1 cellular context compared by ENCODE assay signal in the genomic region with DNA sequence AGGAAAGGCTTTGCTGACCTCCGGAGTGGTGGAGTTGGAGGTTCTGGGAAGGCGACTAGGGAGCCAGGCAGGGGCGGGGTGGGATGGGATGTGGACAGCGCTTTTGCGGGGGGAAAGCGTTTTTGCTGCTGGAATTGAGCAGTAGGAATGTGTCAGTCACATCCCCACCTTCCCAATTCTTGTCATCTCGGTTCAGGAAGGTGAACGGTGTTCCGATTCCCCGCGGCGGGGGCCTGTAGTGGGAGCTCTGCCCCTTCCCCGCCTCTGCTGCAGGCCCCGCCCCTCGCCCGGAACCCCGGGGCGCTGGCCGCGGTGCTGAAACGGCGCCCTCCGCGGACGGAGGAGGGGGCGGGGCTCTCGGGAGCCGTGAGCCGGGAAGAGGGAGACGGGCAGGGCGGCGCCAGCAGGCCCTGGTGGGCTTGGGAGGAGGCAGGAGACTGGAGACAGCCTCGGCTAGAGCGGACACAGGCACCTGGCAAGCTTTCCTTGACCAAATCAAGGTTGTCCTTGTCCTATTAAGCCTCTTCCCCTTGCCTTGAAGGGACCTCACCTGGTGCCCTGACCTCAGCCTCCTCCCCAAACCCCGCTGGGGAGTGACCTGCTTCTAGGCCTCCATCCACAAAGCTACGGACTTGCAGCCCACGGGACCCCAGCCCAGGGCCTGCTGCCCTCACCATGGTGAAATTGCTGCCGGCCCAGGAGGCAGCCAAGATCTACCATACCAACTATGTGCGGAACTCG.
TF ChIP-seq lines count a peak whose summit lies in the region.

Gene LHFPL5 (plus strand): TSS at position 357 of the 741 bp plus-strand sequence. CDS start 319 bp downstream, at position 676.

TF ChIP-seq in HepG2, 621 proteins besides CTCF, POLR2A, EP300 and RAD21 (continued from another document and continues in another):
- peak; percentile 94; the same call in 1 of the 2 replicates for TF ChIP-seq THAP7 (CRISPR knock-in tag; IDR thresholded peaks at IDR 0.05)
- TF ChIP-seq MXD4 (CRISPR knock-in tag; IDR thresholded peaks at IDR 0.05) = peak; percentile 98
- peak; percentile 65; the same call in 1 of the 2 replicates for TF ChIP-seq GRHL1 (CRISPR knock-in tag; conservative IDR thresholded peaks at IDR 0.05)
- TF ChIP-seq ZNF17 (CRISPR knock-in tag; IDR thresholded peaks at IDR 0.05) = peak; percentile 95
- TF ChIP-seq ZNF343 (CRISPR knock-in tag; IDR thresholded peaks at IDR 0.05) = peak; percentile 83; the same call in 1 of the 2 replicates
- no peak for TF ChIP-seq ZNF143 (CRISPR knock-in tag; IDR thresholded peaks at IDR 0.05)
- TF ChIP-seq DDIT3 (CRISPR knock-in tag; IDR thresholded peaks at IDR 0.05) = 0 out of 2 replicates have a peak, but pooled peaks have one; percentile 66
- TF ChIP-seq ZBTB40 (IDR thresholded peaks at IDR 0.05) = no peak
- peak; percentile 94 for TF ChIP-seq ZBTB40 (CRISPR knock-in tag; IDR thresholded peaks at IDR 0.05)
- peak; percentile 98 for TF ChIP-seq ZNF331 (CRISPR knock-in tag; IDR thresholded peaks at IDR 0.05)
- TF ChIP-seq ZUFSP (CRISPR knock-in tag; IDR thresholded peaks at IDR 0.05; ENCODE audit: borderline replicate concordance) = no peak
- peak; percentile 100 for TF ChIP-seq IKZF4 (CRISPR knock-in tag; IDR thresholded peaks at IDR 0.05; ENCODE audit: borderline replicate concordance, low read depth, not compliant biosample characterization)
- no peak for TF ChIP-seq ZMAT5 (CRISPR knock-in tag; IDR thresholded peaks at IDR 0.05; ENCODE audit: borderline replicate concordance, low read depth)
- TF ChIP-seq ARID2 (CRISPR knock-in tag; IDR thresholded peaks at IDR 0.05; ENCODE audit: borderline replicate concordance) = peak; percentile 96
- TF ChIP-seq ZNF83 (CRISPR knock-in tag; IDR thresholded peaks at IDR 0.05; ENCODE audit: borderline replicate concordance) = peak; percentile 98
- peak; percentile 97 for TF ChIP-seq MLXIP (CRISPR knock-in tag; IDR thresholded peaks at IDR 0.05; ENCODE audit: borderline replicate concordance)
- peak; percentile 63; the same call in 1 of the 2 replicates for TF ChIP-seq ZNF253 (CRISPR knock-in tag; IDR thresholded peaks at IDR 0.05; ENCODE audit: borderline replicate concordance)
- peak; percentile 97 for TF ChIP-seq ZNF615 (CRISPR knock-in tag; IDR thresholded peaks at IDR 0.05; ENCODE audit: borderline replicate concordance)
- TF ChIP-seq SP2 (CRISPR knock-in tag; IDR thresholded peaks at IDR 0.05) = peak; percentile 28; the same call in 1 of the 2 replicates
- TF ChIP-seq ZNF451 (CRISPR knock-in tag; IDR thresholded peaks at IDR 0.05) = peak; percentile 94
- TF ChIP-seq, protein P1, sequence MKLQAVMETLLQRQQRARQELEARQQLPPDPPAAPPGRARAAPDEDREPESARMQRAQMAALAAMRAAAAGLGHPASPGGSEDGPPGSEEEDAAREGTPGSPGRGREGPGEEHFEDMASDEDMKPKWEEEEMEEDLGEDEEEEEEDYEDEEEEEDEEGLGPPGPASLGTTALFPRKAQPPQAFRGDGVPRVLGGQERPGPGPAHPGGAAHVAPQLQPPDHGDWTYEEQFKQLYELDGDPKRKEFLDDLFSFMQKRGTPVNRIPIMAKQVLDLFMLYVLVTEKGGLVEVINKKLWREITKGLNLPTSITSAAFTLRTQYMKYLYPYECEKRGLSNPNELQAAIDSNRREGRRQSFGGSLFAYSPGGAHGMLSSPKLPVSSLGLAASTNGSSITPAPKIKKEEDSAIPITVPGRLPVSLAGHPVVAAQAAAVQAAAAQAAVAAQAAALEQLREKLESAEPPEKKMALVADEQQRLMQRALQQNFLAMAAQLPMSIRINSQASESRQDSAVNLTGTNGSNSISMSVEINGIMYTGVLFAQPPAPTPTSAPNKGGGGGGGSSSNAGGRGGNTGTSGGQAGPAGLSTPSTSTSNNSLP (IDR thresholded peaks at IDR 0.05; ENCODE audit: low read depth, low read length) = no peak
- TF ChIP-seq PLRG1 (conservative IDR thresholded peaks at IDR 0.05) = no peak
- peak; percentile 94 for TF ChIP-seq SP4 (CRISPR knock-in tag; IDR thresholded peaks at IDR 0.05)
- TF ChIP-seq TSC22D2 (CRISPR knock-in tag; IDR thresholded peaks at IDR 0.05; ENCODE audit: borderline replicate concordance) = peak; percentile 100
- peak; percentile 84 for TF ChIP-seq FOSL2 (CRISPR knock-in tag; IDR thresholded peaks at IDR 0.05)
- peak; percentile 100 for TF ChIP-seq ZSCAN9 (CRISPR knock-in tag; IDR thresholded peaks at IDR 0.05; ENCODE audit: borderline replicate concordance)
- TF ChIP-seq ZNF337 (CRISPR knock-in tag; IDR thresholded peaks at IDR 0.05; ENCODE audit: borderline replicate concordance, low read depth) = peak; percentile 87; the same call in 1 of the 2 replicates
- peak; percentile 46 for TF ChIP-seq STAG1 (CRISPR knock-in tag; IDR thresholded peaks at IDR 0.05)
- peak; percentile 95 for TF ChIP-seq TFE3 (CRISPR knock-in tag; IDR thresholded peaks at IDR 0.05)
- TF ChIP-seq NPAS2 (CRISPR knock-in tag; IDR thresholded peaks at IDR 0.05; ENCODE audit: borderline replicate concordance) = no peak
- peak; percentile 98; the same call in 1 of the 2 replicates for TF ChIP-seq ZNF674 (CRISPR knock-in tag; IDR thresholded peaks at IDR 0.05; ENCODE audit: low read depth)
- no peak for TF ChIP-seq CBX2 (IDR thresholded peaks at IDR 0.05; ENCODE audit: low read depth, low read length)
- TF ChIP-seq CBX2 (CRISPR knock-in tag; IDR thresholded peaks at IDR 0.05; ENCODE audit: low read depth) = 0 out of 2 replicates have a peak, but pooled peaks have one; percentile 62
